Comparison of ENCODE assay signal across 24 cellular contexts in genomic region chr5:28927559-28928326, GRCh38.
"Had no signal": no experiment of that assay in that cellular context is flagged by ENCODE, and none has a peak within 500 bp of the region (broad histone marks: within the 10 kb centered on the region; RNA-seq: fewer than 3 reads in every experiment).

No MANE protein-coding gene starts in this region.

- H3K27ac ChIP-seq: ascending aorta, esophagus muscularis mucosa, right atrium auricular region, skin epidermis, upper lobe of left lung had no signal

- H3K36me3 ChIP-seq: ascending aorta, esophagus muscularis mucosa, right atrium auricular region, upper lobe of left lung had no signal

- H3K4me3 ChIP-seq: ascending aorta, esophagus muscularis mucosa, right atrium auricular region, skin epidermis, upper lobe of left lung had no signal

- ATAC-seq: activated T-cell treated with anti-CD3 and anti-CD28 coated beads, Interleukin-2, amount 50 U/mL, for 72 hours; left lobe of liver; SK-N-SH treated with all-trans-retinoic acid at 6 μM for 48 hours; stimulated activated naive CD8-positive, alpha-beta T cell treated with anti-CD3 and anti-CD28 coated beads, Interleukin-15, amount 100 ng/mL, for 72 hours had no signal

- DNase-seq: activated CD4-positive, alpha-beta T cell treated with anti-CD3 and anti-CD28 coated beads, Interleukin-2, amount 10 ng/mL, durations not matched to agents 24 days and 14 days; activated CD8-positive, alpha-beta memory T cell treated with anti-CD3 and anti-CD28 coated beads, Interleukin-2, amount 50 U/mL, for 4 hours; activated effector memory CD4-positive, alpha-beta T cell treated with anti-CD3 and anti-CD28 coated beads, Interleukin-2, amount 50 U/mL, for 16 hours; activated naive CD4-positive, alpha-beta T cell treated with anti-CD3 and anti-CD28 coated beads, Interleukin-2, amount 50 U/mL, for 16 hours; activated T-cell treated with anti-CD3 and anti-CD28 coated beads, Interleukin-2, amount 50 U/mL, for 72 hours; cerebellar nuclear complex; effector CD4-positive, alpha-beta T cell; hippocampal formation; islet precursor cell; mammary epithelial cell; nephron progenitor cell; nucleus accumbens; stimulated activated CD4-positive, alpha-beta T cell treated with anti-CD3 and anti-CD28 coated beads, Interleukin-15, amount 100 ng/mL, for 24 hours; stimulated activated CD4-positive, alpha-beta T cell treated with anti-CD3 and anti-CD28 coated beads, Interleukin-2, amount 100 ng/mL, for 48 hours; stimulated activated naive CD8-positive, alpha-beta T cell treated with anti-CD3 and anti-CD28 coated beads, Interleukin-15, amount 100 ng/mL, for 72 hours; T-helper 1 cell; T-helper 9 cell had no signal

- H3K9me3 ChIP-seq: ascending aorta, esophagus muscularis mucosa, right atrium auricular region had no signal

- H3K4me1 ChIP-seq: ascending aorta, esophagus muscularis mucosa, right atrium auricular region, upper lobe of left lung had no signal

- H3K27me3 ChIP-seq: ascending aorta, esophagus muscularis mucosa, right atrium auricular region, upper lobe of left lung had no signal
